In the genomic region with DNA sequence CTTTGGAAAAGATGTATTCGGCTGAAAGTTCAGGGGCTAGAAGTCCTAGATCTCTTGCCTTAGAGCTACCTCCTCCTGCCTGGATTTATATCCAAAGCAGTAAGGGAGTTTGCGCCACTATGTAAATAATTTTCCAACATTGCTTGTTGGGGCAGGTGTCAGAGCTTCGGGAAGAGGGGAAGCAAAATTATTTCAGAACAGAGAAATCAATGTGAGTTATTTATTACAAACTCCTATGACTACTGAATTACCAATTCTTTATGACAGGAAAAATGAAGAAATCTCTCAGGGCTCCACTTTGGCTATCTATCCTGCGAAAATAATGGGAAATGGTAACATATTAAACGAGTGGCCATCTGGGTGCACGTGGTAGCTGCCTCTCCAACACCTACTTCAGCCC, we compare ENCODE assay signal across 11 cellular contexts. TPM values are rescaled to one million over a fixed set of nuclear protein-coding genes. Genes with fewer than 3 reads are reported as not detected.
"Had no signal": no experiment of that assay in that cellular context is flagged by ENCODE, and none has a peak within 500 bp of the region (broad histone marks: within the 10 kb centered on the region; RNA-seq: fewer than 3 reads in every experiment).

A gene with protein sequence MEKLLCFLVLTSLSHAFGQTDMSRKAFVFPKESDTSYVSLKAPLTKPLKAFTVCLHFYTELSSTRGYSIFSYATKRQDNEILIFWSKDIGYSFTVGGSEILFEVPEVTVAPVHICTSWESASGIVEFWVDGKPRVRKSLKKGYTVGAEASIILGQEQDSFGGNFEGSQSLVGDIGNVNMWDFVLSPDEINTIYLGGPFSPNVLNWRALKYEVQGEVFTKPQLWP (minus strand): TSS at position 61 of the 400 bp plus-strand sequence. CDS start 104 bp downstream, outside the sequence.

- H3K36me3 ChIP-seq: HAP-1 had no signal

- FAIRE-seq: HTR-8/SVneo had no signal

- H3K4me1 ChIP-seq: HAP-1 had no signal

- H3K27ac Mint-ChIP-seq: HFFc6 had no signal

- H3K27ac ChIP-seq: GM23248 had no signal

- H3K4me3 ChIP-seq: GM23248, HAP-1 had no signal

- DNase-seq: GM23248, GOT3, H7, HFFc6, KBM-7 had no signal

- H3K9me3 ChIP-seq: HAP-1 had no signal

- H3K4me3 Mint-ChIP-seq: HFFc6, IgD-negative memory B cell had no signal

- ATAC-seq: HCT116 had no signal

RNA-seq across cellular contexts. Expression of the gene that starts here (rescaled TPM):
- total RNA-seq: GM23248, H4, H7, HFFc6, HT-29 had no signal
- polyA plus RNA-seq: GM23248, IgD-negative memory B cell had no signal
